In the genomic region with DNA sequence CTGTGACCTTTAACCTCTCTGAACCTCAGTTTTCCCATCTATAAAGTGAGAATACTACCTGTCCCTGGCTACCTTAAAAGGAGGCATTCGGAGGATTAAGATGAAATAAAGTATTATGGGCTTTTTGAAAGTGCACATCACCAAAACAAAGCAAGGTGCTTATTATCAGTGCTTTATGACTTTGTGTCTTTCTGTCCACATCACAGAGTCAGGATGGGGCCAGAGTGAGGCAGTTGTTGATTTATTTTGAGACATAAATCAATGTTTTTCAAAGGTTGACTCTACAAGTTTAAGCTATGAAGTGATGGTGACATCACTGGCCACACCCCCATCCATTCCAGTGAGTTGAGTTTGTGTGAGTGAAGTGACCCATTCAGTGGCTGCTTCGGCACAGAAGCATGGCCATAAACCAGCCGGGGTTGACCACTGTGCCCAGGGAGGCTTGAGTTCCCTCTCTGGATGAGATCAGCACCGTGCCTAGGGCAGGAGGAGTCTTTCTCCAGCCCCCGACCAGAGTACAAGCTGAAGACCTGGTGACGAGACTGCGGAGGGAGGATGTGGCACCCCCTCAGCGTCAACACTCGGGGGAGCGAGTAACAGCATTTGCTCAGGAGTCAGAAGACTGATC, we compare ENCODE assay signal across 11 cellular contexts.
DNase-seq lines count a peak whose midpoint lies in the region; ATAC-seq and TF ChIP-seq lines count a peak whose summit lies in the region.
"Had no signal": no experiment of that assay in that cellular context is flagged by ENCODE, and none has a peak within 500 bp of the region (broad histone marks: within the 10 kb centered on the region; RNA-seq: fewer than 3 reads in every experiment).

No MANE protein-coding gene starts in this region.

- H3F3A ChIP-seq in PC-3 (ENCODE audit: low read length, unreplicated experiment), result peaks cover 5% of the 10 kb centered on the region

- POLR2A ChIA-PET in PC-3 (lab: Charles Lee; ENCODE audit: unreplicated experiment), result no interaction called here

- peaks cover 52% of the 10 kb centered on the region for H3K4me1 ChIP-seq in PC-3 (ENCODE audit: insufficient read depth, low read length)
- H3K4me1 ChIP-seq in upper lobe of left lung, result peaks cover 21 to 52% (median 30%) of the 10 kb centered on the region in 4 donors

- H4K20me1 ChIP-seq in PC-3 (ENCODE audit: low read length), result no peaks in the 10 kb centered on the region

- H3K4me2 ChIP-seq in PC-3 (ENCODE audit: low read length), result peak overlapping the region; percentile 64

- no peaks in the 10 kb centered on the region for H3K27me3 Mint-ChIP-seq in mesothelial cell of epicardium (ENCODE audit: low read depth)

- no peak overlapping the region for H3K4me3 Mint-ChIP-seq in mesothelial cell of epicardium
- H3K4me3 Mint-ChIP-seq: activated CD4-positive, alpha-beta T cell treated with anti-CD3 and anti-CD28 coated beads, Interleukin-2, amount 10 ng/mL, durations not matched to agents 7 days and 5 days had no signal

- 72 to 75% methylated on average over 8 to 10 of the region's 10 CpGs for WGBS in upper lobe of left lung, 2 donors

- TF ChIP-seq POLR2A in upper lobe of left lung (IDR thresholded peaks at IDR 0.05), result peak in 1 of 4 donors; percentile 36

- no peaks in the 10 kb centered on the region for H3K36me3 Mint-ChIP-seq in mesothelial cell of epicardium

- H3K4me3 ChIP-seq in PC-3 (ENCODE audit: low read length) (no peak overlapping the region), epithelial cell of esophagus (ENCODE audit: low read length) (no peak overlapping the region), upper lobe of left lung (no peak overlapping the region)
- H3K4me3 ChIP-seq: adrenal gland had no signal

- no peak overlapping the region for H2AFZ ChIP-seq in PC-3 (ENCODE audit: low read length)

- no peak for TF ChIP-seq CTCF in PC-3 (conservative IDR thresholded peaks at IDR 0.05; ENCODE audit: low read depth, low read length)
- no peak for TF ChIP-seq CTCF in epithelial cell of esophagus (IDR thresholded peaks at IDR 0.05; ENCODE audit: insufficient read depth, low read depth, low read length, missing control alignments)
- TF ChIP-seq CTCF in mesothelial cell of epicardium (IDR thresholded peaks at IDR 0.05; ENCODE audit: unreplicated experiment), result no peak
- no peak for TF ChIP-seq CTCF in upper lobe of left lung (IDR thresholded peaks at IDR 0.05)

- H3K27ac ChIP-seq in PC-3 (ENCODE audit: low read length), result peak overlapping the region; percentile 88
- peak overlapping the region; percentile 67 to 83 (median 78) for H3K27ac ChIP-seq in upper lobe of left lung

- CTCF ChIA-PET in PC-3 (lab: Charles Lee), result interaction anchor here (0.6 to 2.4 kb wide), 3 partner anchors 27 to 89 kb away, joined by 3 to 13 read pairs (median 3); a partner anchor contains a TSS

- intact Hi-C loops in PC-3 (cut with micrococcal nuclease), result loop anchor here (1.0 to 5.0 kb wide), 7 partner anchors 28 to 96 kb away; no protein-coding TSS in a partner anchor

- H3K9me3 ChIP-seq in PC-3 (ENCODE audit: low read length), result no peaks in the 10 kb centered on the region
- H3K9me3 ChIP-seq in upper lobe of left lung, result no peaks in the 10 kb centered on the region
- H3K9me3 ChIP-seq: adrenal gland had no signal

- peak overlapping the region; percentile 35 for H3K9ac ChIP-seq in PC-3 (ENCODE audit: low read length)

- no peaks in the 10 kb centered on the region for H3K79me2 ChIP-seq in PC-3 (ENCODE audit: low read length)

- DNase-seq in PC-3 (peak; percentile 70), epithelial cell of esophagus (ENCODE audit: low read depth) (peak; percentile 60), mesothelial cell of epicardium (ENCODE audit: low spot score in 2 of 2, unreplicated experiment in 2 of 2) (no peak), upper lobe of left lung (peak in 1 of 2 donors; percentile 42), DMS153 (lab: John Stamatoyannopoulos, UW) (no peak)
- DNase-seq: activated CD4-positive, alpha-beta T cell treated with anti-CD3 and anti-CD28 coated beads, Interleukin-2, amount 10 ng/mL, durations not matched to agents 7 days and 5 days; GDM1; stimulated activated naive CD4-positive, alpha-beta T cell had no signal

- H3K9me3 Mint-ChIP-seq in mesothelial cell of epicardium, result no peaks in the 10 kb centered on the region
- H3K9me3 Mint-ChIP-seq: activated CD4-positive, alpha-beta T cell treated with anti-CD3 and anti-CD28 coated beads, Interleukin-2, amount 10 ng/mL, durations not matched to agents 7 days and 5 days had no signal

- H3K27me3 ChIP-seq in PC-3 (ENCODE audit: low read length) (no peaks in the 10 kb centered on the region), upper lobe of left lung (no peaks in the 10 kb centered on the region)
- H3K27me3 ChIP-seq: adrenal gland had no signal

- peak; percentile 19 for ATAC-seq in PC-3
- peak; percentile 44 to 61 for ATAC-seq in upper lobe of left lung (ENCODE audit: low FRiP score in 2 of 2)
- ATAC-seq in GM18520 (IDR thresholded peaks at IDR 0.05; ENCODE audit: unreplicated experiment), result no peak
- ATAC-seq in GM21786 (IDR thresholded peaks at IDR 0.05; ENCODE audit: unreplicated experiment), result no peak

- H3K4me1 Mint-ChIP-seq in mesothelial cell of epicardium, result peaks cover 64% of the 10 kb centered on the region

- H3K36me3 ChIP-seq in PC-3 (ENCODE audit: low read depth, low read length) (no peaks in the 10 kb centered on the region), upper lobe of left lung (no peaks in the 10 kb centered on the region)
- H3K36me3 ChIP-seq: adrenal gland had no signal

- no peaks in the 10 kb centered on the region for H3K9me2 ChIP-seq in PC-3 (replicated peaks; ENCODE audit: low read length)

- no TSS peak for BruUV-seq in PC-3 (replicated peaks; lab: Mats Ljungman, UMichigan)

- TF ChIP-seq EP300 in upper lobe of left lung (IDR thresholded peaks at IDR 0.05), result no peak

- peak overlapping the region; percentile 85 for H3K27ac Mint-ChIP-seq in mesothelial cell of epicardium
- H3K27ac Mint-ChIP-seq: activated CD4-positive, alpha-beta T cell treated with anti-CD3 and anti-CD28 coated beads, Interleukin-2, amount 10 ng/mL, durations not matched to agents 7 days and 5 days had no signal

Comparison
In these comparisons a context has a peak if more than half of its experiments do, and no peak if none do; other contexts are left out.
1. ATAC-seq: peak in PC-3 (single experiment) and upper lobe of left lung (2 of 2); none in GM18520 (single experiment) and GM21786 (single experiment).
2. DNase-seq: peak in PC-3 (single experiment) and epithelial cell of esophagus (single experiment); none in mesothelial cell of epicardium (0 of 2) and DMS153 (single experiment).